29 cellular contexts compared by ENCODE assay signal in the genomic region with DNA sequence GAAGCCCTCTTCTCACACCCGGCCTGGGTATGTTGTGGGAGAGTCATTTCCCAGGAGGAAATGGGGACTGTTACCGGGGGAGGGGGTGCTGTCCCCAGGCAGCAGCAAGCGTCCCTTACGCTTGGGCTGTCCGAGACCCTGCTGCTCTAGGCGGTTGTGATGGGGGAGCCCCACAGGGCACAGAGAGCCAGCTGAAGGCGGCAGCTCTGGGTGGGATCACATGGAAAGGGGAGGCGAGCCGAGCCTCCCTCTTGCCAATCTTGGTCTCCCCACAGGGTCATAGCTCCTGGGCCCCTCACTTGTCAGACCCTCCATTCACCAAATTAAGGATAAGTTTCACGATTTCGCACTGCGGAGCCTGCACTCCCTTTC. TPM values are rescaled to one million over a fixed set of nuclear protein-coding genes. Genes with fewer than 3 reads are reported as not detected.
"Had no signal": no experiment of that assay in that cellular context is flagged by ENCODE, and none has a peak within 500 bp of the region (broad histone marks: within the 10 kb centered on the region; RNA-seq: fewer than 3 reads in every experiment).

No MANE protein-coding gene starts in this region.

- H3K36me3 Mint-ChIP-seq: natural killer cell had no signal

- DNase-seq: activated CD4-positive, CD25-positive, alpha-beta regulatory T cell treated with anti-CD3 and anti-CD28 coated beads, Interleukin-2, amount 50 U/mL, for 72 hours; activated naive CD4-positive, alpha-beta T cell treated with anti-CD3 and anti-CD28 coated beads for 36 hours; activated T-cell treated with anti-CD3 and anti-CD28 coated beads, Interleukin-2, amount 50 U/mL, for 1 hour; caudate nucleus; effector memory CD4-positive, alpha-beta T cell; glutamatergic neuron; immature natural killer cell; kidney glomerular epithelial cell; left ventricle myocardium inferior; natural killer cell; pancreas; right lobe of liver; small intestine; stimulated activated CD4-positive, alpha-beta T cell treated with anti-CD3 and anti-CD28 coated beads, Interleukin-15, amount 100 ng/mL, for 24 hours; stimulated activated naive CD4-positive, alpha-beta T cell; T-cell; testis; upper lobe of left lung; WERI-Rb-1 had no signal

- H3K27ac Mint-ChIP-seq: activated naive CD4-positive, alpha-beta T cell treated with anti-CD3 and anti-CD28 coated beads for 36 hours; mesothelial cell of epicardium; T-cell had no signal

- H3K4me1 ChIP-seq: esophagus muscularis mucosa, left ventricle myocardium inferior, pancreas, right lobe of liver, upper lobe of left lung had no signal

- H3K27ac ChIP-seq: esophagus muscularis mucosa, hepatocyte, left ventricle myocardium inferior, pancreas, right lobe of liver, testis, upper lobe of left lung, WERI-Rb-1 had no signal

- H3K9me3 ChIP-seq: esophagus muscularis mucosa, left ventricle myocardium inferior, pancreas, right lobe of liver, testis, upper lobe of left lung had no signal

- ATAC-seq: natural killer cell, pancreas, right lobe of liver, SK-N-SH treated with all-trans-retinoic acid at 6 μM for 48 hours, T-cell had no signal

- H3K27me3 Mint-ChIP-seq: brain, T-cell had no signal

- H3K4me3 ChIP-seq: esophagus muscularis mucosa, hepatocyte, left ventricle myocardium inferior, pancreas, right lobe of liver, testis, upper lobe of left lung had no signal

- H3K4me3 Mint-ChIP-seq: activated naive CD4-positive, alpha-beta T cell treated with anti-CD3 and anti-CD28 coated beads for 36 hours; brain; immature natural killer cell; mesothelial cell of epicardium; natural killer cell; T-cell had no signal

- H3K9me3 Mint-ChIP-seq: activated naive CD4-positive, alpha-beta T cell treated with anti-CD3 and anti-CD28 coated beads for 36 hours; brain; immature natural killer cell; natural killer cell; T-cell had no signal

- H3K4me1 Mint-ChIP-seq: brain, immature natural killer cell, mesothelial cell of epicardium, natural killer cell, T-cell had no signal

- H3K27me3 ChIP-seq: esophagus muscularis mucosa, hepatocyte, pancreas, right lobe of liver, testis, upper lobe of left lung had no signal

RNA-seq across cellular contexts. Expression of a gene that starts 41.1 kb away (rescaled TPM):
- total RNA-seq: activated naive CD4-positive, alpha-beta T cell treated with anti-CD3 and anti-CD28 coated beads for 36 hours; aorta; dermis microvascular lymphatic vessel endothelial cell; esophagus muscularis mucosa; frontal cortex; hepatocyte; left ventricle myocardium inferior; lung microvascular endothelial cell; mesothelial cell of epicardium; natural killer cell; right lobe of liver; T-cell; upper lobe of left lung had no signal
- polyA plus RNA-seq: adipose tissue, aorta, hepatocyte, immature natural killer cell had no signal
